ENCODE assay signal across 8 cellular contexts in genomic region chr17:67718325-67718941, GRCh38. TPM values are rescaled to one million over a fixed set of nuclear protein-coding genes. Genes with fewer than 3 reads are reported as not detected.
DNase-seq lines count a peak whose midpoint lies in the region; ATAC-seq and TF ChIP-seq lines count a peak whose summit lies in the region.

No MANE protein-coding gene starts in this region.

- peak overlapping the region; percentile 100 for H3K4me3 ChIP-seq in Jurkat, Clone E6-1 (ENCODE audit: low read length)
- H3K4me3 ChIP-seq in fibroblast of mammary gland (ENCODE audit: control insufficient read depth, low read depth, low read length) = peak overlapping the region; percentile 100

- peaks cover 26% of the 10 kb centered on the region for H3K36me3 Mint-ChIP-seq in activated CD4-positive, alpha-beta memory T cell treated with anti-CD3 and anti-CD28 coated beads, Interleukin-2, amount 10 ng/mL, durations not matched to agents 7 days and 5 days (ENCODE audit: low read depth)

- H3K4me1 Mint-ChIP-seq in activated CD4-positive, alpha-beta memory T cell treated with anti-CD3 and anti-CD28 coated beads, Interleukin-2, amount 10 ng/mL, durations not matched to agents 7 days and 5 days = peaks cover 24% of the 10 kb centered on the region

- TF ChIP-seq CTCF in fibroblast of mammary gland (conservative IDR thresholded peaks at IDR 0.05; ENCODE audit: control insufficient read depth, insufficient read depth, low read depth, low read length) (no peak), omental fat pad (IDR thresholded peaks at IDR 0.05) (no peak)

- ATAC-seq in omental fat pad (ENCODE audit: low FRiP score) = peak; percentile 55
- ATAC-seq in GM18520 (IDR thresholded peaks at IDR 0.05; ENCODE audit: unreplicated experiment) = no peak

- peak; percentile 76 for DNase-seq in activated effector memory CD4-positive, alpha-beta T cell treated with anti-CD3 and anti-CD28 coated beads, Interleukin-2, amount 50 U/mL, for 16 hours
- no peak for DNase-seq in activated effector memory CD4-positive, alpha-beta T cell treated with Interleukin-2 at 50 U/mL for 16 hours
- peak; percentile 44 for DNase-seq in Jurkat, Clone E6-1 (ENCODE audit: low read depth, low spot score)
- no peak for DNase-seq in activated CD4-positive, alpha-beta memory T cell treated with anti-CD3 and anti-CD28 coated beads, Interleukin-2, amount 10 ng/mL, durations not matched to agents 7 days and 5 days
- DNase-seq in fibroblast of mammary gland (ENCODE audit: low read depth) (peak; percentile 38), omental fat pad (ENCODE audit: low spot score) (no peak), cerebellar cortex (ENCODE audit: low spot score) (no peak)

- CTCF ChIA-PET in activated CD4-positive, alpha-beta memory T cell treated with anti-CD3 and anti-CD28 coated beads, Interleukin-2, amount 10 ng/mL, durations not matched to agents 7 days and 5 days (lab: Charles Lee) = interaction anchor here (0.5 to 2.7 kb wide), 7 partner anchors 16 to 353 kb away, joined by 3 to 12 read pairs (median 3); partner anchors contain the start of gene BPTF

- H3K27me3 Mint-ChIP-seq in activated CD4-positive, alpha-beta memory T cell treated with anti-CD3 and anti-CD28 coated beads, Interleukin-2, amount 10 ng/mL, durations not matched to agents 7 days and 5 days = no peaks in the 10 kb centered on the region

- POLR2A ChIA-PET in activated CD4-positive, alpha-beta memory T cell treated with anti-CD3 and anti-CD28 coated beads, Interleukin-2, amount 10 ng/mL, durations not matched to agents 7 days and 5 days (lab: Charles Lee) = interaction anchor here (0.8 to 4.5 kb wide), 14 partner anchors 9 to 742 kb away, joined by 3 to 23 read pairs (median 4); partner anchors contain the start of genes BPTF, HELZ, PITPNC1 and PSMD12

- H3K27ac Mint-ChIP-seq in activated CD4-positive, alpha-beta memory T cell treated with anti-CD3 and anti-CD28 coated beads, Interleukin-2, amount 10 ng/mL, durations not matched to agents 7 days and 5 days = peak overlapping the region; percentile 93

- H3K9me3 Mint-ChIP-seq in activated CD4-positive, alpha-beta memory T cell treated with anti-CD3 and anti-CD28 coated beads, Interleukin-2, amount 10 ng/mL, durations not matched to agents 7 days and 5 days = no peaks in the 10 kb centered on the region

- peak overlapping the region; percentile 94 for H3K4me3 Mint-ChIP-seq in activated CD4-positive, alpha-beta memory T cell treated with anti-CD3 and anti-CD28 coated beads, Interleukin-2, amount 10 ng/mL, durations not matched to agents 7 days and 5 days

RNA-seq across cellular contexts. Expression of gene NOL11, which starts 0.7 kb away (rescaled TPM):
- 101 TPM for polyA plus RNA-seq in Jurkat, Clone E6-1 (2012; ENCODE audit: insufficient read depth, insufficient read length)
- total RNA-seq in activated CD4-positive, alpha-beta memory T cell treated with anti-CD3 and anti-CD28 coated beads, Interleukin-2, amount 10 ng/mL, durations not matched to agents 7 days and 5 days = 10 to 100 TPM; 33.2 to 34.4 TPM
- total RNA-seq in omental fat pad = 10 to 100 TPM; 22.1 to 44.2 (median 28.2) TPM

Comparison
In these comparisons a context has a peak if more than half of its experiments do, and no peak if none do; other contexts are left out.
1. DNase-seq: peak in activated effector memory CD4-positive, alpha-beta T cell treated with anti-CD3 and anti-CD28 coated beads, Interleukin-2, amount 50 U/mL, for 16 hours (single experiment), Jurkat, Clone E6-1 (single experiment) and fibroblast of mammary gland (single experiment); none in activated effector memory CD4-positive, alpha-beta T cell treated with Interleukin-2 at 50 U/mL for 16 hours (single experiment), activated CD4-positive, alpha-beta memory T cell treated with anti-CD3 and anti-CD28 coated beads, Interleukin-2, amount 10 ng/mL, durations not matched to agents 7 days and 5 days (single experiment), omental fat pad (single experiment) and cerebellar cortex (single experiment).